In genomic region chr18:79818631-79819030, GRCh38 we compare ENCODE assay signal across 22 cellular contexts. TPM values are rescaled to one million over a fixed set of nuclear protein-coding genes. Genes with fewer than 3 reads are reported as not detected.
A peak's percentile ranks its signal among the peaks of the same experiment; 100 is the strongest.
DNase-seq lines count a peak whose midpoint lies in the region; ATAC-seq, FAIRE-seq and TF ChIP-seq lines count a peak whose summit lies in the region.
"Had no signal": no experiment of that assay in that cellular context is flagged by ENCODE, and none has a peak within 500 bp of the region (broad histone marks: within the 10 kb centered on the region; RNA-seq: fewer than 3 reads in every experiment).

No MANE protein-coding gene starts in this region.

- H3K4me3 ChIP-seq in HepG2 (replicated peaks in 1 of 3; ENCODE audit: insufficient read depth in 1 of 3, low read depth in 2 of 3, low read length in 3 of 3): no peak overlapping the region
- no peak overlapping the region for H3K4me3 ChIP-seq in right lobe of liver
- H3K4me3 ChIP-seq in Peyer's patch: no peak overlapping the region
- no peak overlapping the region for H3K4me3 ChIP-seq in foreskin fibroblast (ENCODE audit: low read depth in 1 of 2, low read length in 2 of 2)
- H3K4me3 ChIP-seq: HAP-1 had no signal

- no peaks in the 10 kb centered on the region for H4K20me1 ChIP-seq in HepG2 (ENCODE audit: insufficient read depth, low read length)

- no peak for DNase-seq in HepG2 (ENCODE audit: low spot score)
- no peak for DNase-seq in right lobe of liver
- peak in 2 of 3 donors; percentile 9 to 24 for DNase-seq in Peyer's patch
- peak; percentile 27 for DNase-seq in left lobe of liver (ENCODE audit: low spot score)
- DNase-seq in foreskin fibroblast: no peak
- DNase-seq: DMS 273 treated with DMSO at 0.1 percent for 48 hours, DND-41, KG1, NCI-H1417, NCI-H187 treated with DMSO at 0.1 percent for 48 hours, NCI-H2227 treated with DMSO at 0.1 percent for 48 hours, NCI-H510A treated with DMSO at 0.1 percent for 48 hours, NCI-H774 had no signal

- TF ChIP-seq POLR2A in HepG2 (IDR thresholded peaks at IDR 0.05; ENCODE audit: insufficient read depth in 1 of 2, low read depth in 2 of 2, low read length in 2 of 2) (no peak), right lobe of liver (IDR thresholded peaks at IDR 0.05) (no peak), Peyer's patch (IDR thresholded peaks at IDR 0.05) (no peak)

- H3K36me3 ChIP-seq in HepG2 (replicated peaks in 1 of 2; ENCODE audit: control insufficient read depth in 1 of 2, insufficient read depth in 2 of 2, low read length in 2 of 2) (no peaks in the 10 kb centered on the region), right lobe of liver (no peaks in the 10 kb centered on the region), Peyer's patch (no peaks in the 10 kb centered on the region)
- H3K36me3 ChIP-seq: HAP-1 had no signal

- intact Hi-C loops in HepG2 (cut with micrococcal nuclease; ENCODE audit: unreplicated experiment): no loop called here
- intact Hi-C loops in right lobe of liver (cut with DNase I): no loop called here

- TF ChIP-seq CTCF in HepG2 (CRISPR knock-in tag; IDR thresholded peaks at IDR 0.05): no peak
- TF ChIP-seq CTCF in right lobe of liver (IDR thresholded peaks at IDR 0.05): no peak
- no peak for TF ChIP-seq CTCF in Peyer's patch (IDR thresholded peaks at IDR 0.05)
- no peak for TF ChIP-seq CTCF in foreskin fibroblast (IDR thresholded peaks at IDR 0.05; ENCODE audit: low read depth, low read length)

- WGBS in HepG2 (ENCODE audit: low lambda C conversion rate): 20% methylated on average over 15 of the region's 18 CpGs
- WGBS in right lobe of liver (ENCODE audit: insufficient coverage, low coverage, low lambda C conversion rate, missing lambda C conversion rate): 70% methylated on average over 11 of the region's 18 CpGs

- H3K27me3 ChIP-seq in HepG2 (ENCODE audit: control insufficient read depth in 1 of 2, insufficient read depth in 2 of 2, low read length in 2 of 2): peaks cover 8 to 74% of the 10 kb centered on the region in 2 experiments
- H3K27me3 ChIP-seq in right lobe of liver: no peaks in the 10 kb centered on the region
- no peaks in the 10 kb centered on the region for H3K27me3 ChIP-seq in Peyer's patch

- H2AFZ ChIP-seq in HepG2 (ENCODE audit: low read length): no peak overlapping the region

- FAIRE-seq in HepG2 (lab: Jason Lieb, UNC): no peak
- FAIRE-seq: A204.1, G401.6 had no signal

- POLR2A ChIA-PET in HepG2 (lab: Yijun Ruan, JAX): no interaction called here

- H3K4me2 ChIP-seq in HepG2 (ENCODE audit: low read depth, low read length): no peak overlapping the region

- CTCF ChIA-PET in HepG2 (lab: Yijun Ruan, JAX; ENCODE audit: low intra/inter-chr PET ratio, low total read pairs): no interaction called here

- H3K79me2 ChIP-seq in HepG2 (ENCODE audit: insufficient read depth, low read length): no peaks in the 10 kb centered on the region

- no peak for TF ChIP-seq RAD21 in HepG2 (CRISPR knock-in tag; IDR thresholded peaks at IDR 0.05)

- H3K9me3 ChIP-seq in HepG2 (ENCODE audit: low read length): no peaks in the 10 kb centered on the region
- H3K9me3 ChIP-seq in right lobe of liver: no peaks in the 10 kb centered on the region
- H3K9me3 ChIP-seq in Peyer's patch: no peaks in the 10 kb centered on the region
- H3K9me3 ChIP-seq: HAP-1 had no signal

- peaks cover 10% of the 10 kb centered on the region for H3K4me1 ChIP-seq in HepG2 (ENCODE audit: insufficient read depth, low read length)
- no peaks in the 10 kb centered on the region for H3K4me1 ChIP-seq in right lobe of liver
- peaks cover 0 to 9% (median 0%) of the 10 kb centered on the region in 4 donors for H3K4me1 ChIP-seq in Peyer's patch
- H3K4me1 ChIP-seq: HAP-1 had no signal

- no TSS peak for BruUV-seq in HepG2 (replicated peaks; lab: Mats Ljungman, UMichigan)

- no peak overlapping the region for H3K27ac ChIP-seq in HepG2 (ENCODE audit: extremely low read length, insufficient read depth, low read length)
- H3K27ac ChIP-seq in right lobe of liver: no peak overlapping the region
- no peak overlapping the region for H3K27ac ChIP-seq in Peyer's patch
- H3K27ac ChIP-seq: C4-2B, RWPE1 had no signal

- peak; percentile 43; the same call in 2 of the 3 replicates for ATAC-seq in HepG2
- no peak for ATAC-seq in right lobe of liver
- ATAC-seq in left lobe of liver: no peak
- no peak for ATAC-seq in HG03097 (IDR thresholded peaks at IDR 0.05; ENCODE audit: low FRiP score, unreplicated experiment)
- no peak for ATAC-seq in HG02610 (IDR thresholded peaks at IDR 0.05; ENCODE audit: unreplicated experiment)
- no peak for ATAC-seq in HG02938 (IDR thresholded peaks at IDR 0.05; ENCODE audit: unreplicated experiment)

- no peak for TF ChIP-seq EP300 in HepG2 (IDR thresholded peaks at IDR 0.05; ENCODE audit: low read depth in 2 of 2, low read length in 2 of 2)
- TF ChIP-seq EP300 in HepG2 (CRISPR knock-in tag; IDR thresholded peaks at IDR 0.05; ENCODE audit: borderline replicate concordance): no peak

- in situ Hi-C loops in HepG2 (cut with HindIII; ENCODE audit: extremely low pct_ligation_motif_present, low pct_unique_long_range_greater_than_20kb): no loop called here

- H3K9ac ChIP-seq in HepG2 (ENCODE audit: insufficient read depth, low read depth, low read length): no peak overlapping the region

TF ChIP-seq in HepG2, 621 proteins besides CTCF, POLR2A, EP300 and RAD21:
- TF ChIP-seq DMTF1 (CRISPR knock-in tag; IDR thresholded peaks at IDR 0.05) (no peak), MZF1 (CRISPR knock-in tag; IDR thresholded peaks at IDR 0.05; ENCODE audit: borderline replicate concordance) (no peak), ISL2 (CRISPR knock-in tag; IDR thresholded peaks at IDR 0.05) (no peak), ISX (CRISPR knock-in tag; conservative IDR thresholded peaks at IDR 0.05) (no peak), ZNF580 (CRISPR knock-in tag; IDR thresholded peaks at IDR 0.05; ENCODE audit: borderline replicate concordance, low read depth) (no peak), ZNF670 (CRISPR knock-in tag; IDR thresholded peaks at IDR 0.05; ENCODE audit: borderline replicate concordance) (no peak), SIX1 (CRISPR knock-in tag; IDR thresholded peaks at IDR 0.05; ENCODE audit: borderline replicate concordance) (no peak)
TF ChIP-seq in HepG2: peak in this region for 0.

RNA-seq across cellular contexts. Expression of gene KCNG2, which starts 20.9 kb away (rescaled TPM):
- total RNA-seq in HepG2 (2016; rRNA removed; fragmentation: Illumina TruSeq; extraction: Trizol) (not detected in 2 replicates), right lobe of liver (not detected), Peyer's patch (1 to 10 TPM in 3 of 4 donors, not detected in 1; 2.3 to 3.8 (median 3.2) TPM), left lobe of liver (not detected)
- not detected in 2 replicates for total RNA-seq in HepG2 (2016; cell fraction: cytosol; rRNA removed; fragmentation: Illumina TruSeq; extraction: Trizol; ENCODE audit: low read depth)
- not detected in 2 replicates for total RNA-seq in HepG2 (2016; cell fraction: insoluble cytoplasmic fraction; rRNA removed; fragmentation: Illumina TruSeq; extraction: Trizol)
- total RNA-seq in HepG2 (2016; cell fraction: membrane; rRNA removed; fragmentation: Illumina TruSeq; extraction: Trizol): not detected in 2 replicates
- not detected in 2 replicates for total RNA-seq in HepG2 (2016; cell fraction: nucleus; rRNA removed; fragmentation: Illumina TruSeq; extraction: Trizol)
- polyA plus RNA-seq in HepG2 (2011; rRNA removed): not detected in 2 replicates
- not detected in 2 replicates for polyA plus RNA-seq in HepG2 (2011; cell fraction: cytosol; rRNA removed)
- 0.14 TPM in 1 of 2 replicates, not detected in the other for polyA plus RNA-seq in HepG2 (2011; cell fraction: nucleus; rRNA removed)
- 0.13 and 0.20 TPM in 2 replicates for polyA plus RNA-seq in HepG2 (2012)
- not detected in 2 replicates for polyA plus RNA-seq in HepG2 (2016; cell fraction: cytosol; fragmentation: Illumina TruSeq; extraction: Trizol; ENCODE audit: low read depth)
- polyA plus RNA-seq in HepG2 (2016; cell fraction: insoluble cytoplasmic fraction; fragmentation: Illumina TruSeq; extraction: Trizol; ENCODE audit: low read depth): not detected in 2 replicates
- not detected in 2 replicates for polyA plus RNA-seq in HepG2 (2016; cell fraction: membrane; fragmentation: Illumina TruSeq; extraction: Trizol; ENCODE audit: low read depth)
- not detected in 2 replicates for polyA plus RNA-seq in HepG2 (2016; cell fraction: nucleus; fragmentation: Illumina TruSeq; extraction: Trizol; ENCODE audit: insufficient read depth, low read depth)
- 0.16 TPM in 1 of 2 replicates, not detected in the other for polyA minus RNA-seq in HepG2 (2011; rRNA and poly(A)+ RNA removed; ENCODE audit: low replicate concordance)
- polyA minus RNA-seq in HepG2 (2011; cell fraction: cytosol; rRNA and poly(A)+ RNA removed): not detected in 2 replicates
- not detected in 2 replicates for polyA minus RNA-seq in HepG2 (2011; cell fraction: nucleus; rRNA and poly(A)+ RNA removed)
- total RNA-seq: PC-3 had no signal

Comparison
In these comparisons a context has a peak if more than half of its experiments do, and no peak if none do; other contexts are left out.
1. DNase-seq: peak in Peyer's patch (2 of 3) and left lobe of liver (single experiment); none in HepG2 (single experiment), right lobe of liver (0 of 3) and foreskin fibroblast (0 of 2).